Comparison of ENCODE assay signal across 1 cellular context in the genomic region with DNA sequence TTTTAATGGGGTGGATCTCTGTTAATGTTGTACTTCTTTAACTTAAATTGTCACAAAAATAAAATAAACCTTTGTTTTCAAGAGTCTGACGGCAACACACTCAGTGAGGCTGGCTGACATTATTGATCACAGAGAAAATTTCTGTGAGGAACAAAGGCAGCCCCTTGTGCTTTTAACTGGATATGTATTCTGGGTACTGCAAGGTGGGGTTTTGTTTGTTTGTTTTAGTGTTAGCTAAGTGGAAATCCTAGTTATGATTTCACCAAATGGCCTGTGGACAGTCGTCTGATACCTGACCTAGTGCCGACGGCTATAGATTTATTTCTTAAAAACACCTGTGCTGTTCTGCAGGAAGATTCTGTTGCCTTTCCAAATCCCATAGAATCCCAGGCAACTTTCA.
A peak's percentile ranks its signal among the peaks of the same experiment; 100 is the strongest.
TF ChIP-seq lines count a peak whose summit lies in the region.

No MANE protein-coding gene starts in this region.

TF ChIP-seq in HepG2, 621 proteins besides CTCF, POLR2A, EP300 and RAD21 (continued from another document and continues in another):
- no peak for TF ChIP-seq HOXA3 (CRISPR knock-in tag; IDR thresholded peaks at IDR 0.05)
- TF ChIP-seq SOX6 (IDR thresholded peaks at IDR 0.05) = no peak
- peak; percentile 89 for TF ChIP-seq SOX6 (CRISPR knock-in tag; IDR thresholded peaks at IDR 0.05)
- TF ChIP-seq, protein P1, sequence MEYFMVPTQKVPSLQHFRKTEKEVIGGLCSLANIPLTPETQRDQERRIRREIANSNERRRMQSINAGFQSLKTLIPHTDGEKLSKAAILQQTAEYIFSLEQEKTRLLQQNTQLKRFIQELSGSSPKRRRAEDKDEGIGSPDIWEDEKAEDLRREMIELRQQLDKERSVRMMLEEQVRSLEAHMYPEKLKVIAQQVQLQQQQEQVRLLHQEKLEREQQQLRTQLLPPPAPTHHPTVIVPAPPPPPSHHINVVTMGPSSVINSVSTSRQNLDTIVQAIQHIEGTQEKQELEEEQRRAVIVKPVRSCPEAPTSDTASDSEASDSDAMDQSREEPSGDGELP (IDR thresholded peaks at IDR 0.05; ENCODE audit: borderline replicate concordance, low read depth) = no peak
- TF ChIP-seq CREB1 (IDR thresholded peaks at IDR 0.05) = no peak
- peak; percentile 41; the same call in 1 of the 2 replicates for TF ChIP-seq CREB1 (CRISPR knock-in tag; IDR thresholded peaks at IDR 0.05)
- no peak for TF ChIP-seq ZFP41 (CRISPR knock-in tag; IDR thresholded peaks at IDR 0.05; ENCODE audit: borderline replicate concordance)
- TF ChIP-seq FOXA1 (IDR thresholded peaks at IDR 0.05) = no peak
- no peak for TF ChIP-seq FOXA1 (CRISPR knock-in tag; IDR thresholded peaks at IDR 0.05)
- TF ChIP-seq KLF15 (CRISPR knock-in tag; IDR thresholded peaks at IDR 0.05; ENCODE audit: borderline replicate concordance) = no peak
- no peak for TF ChIP-seq EZH2 (conservative IDR thresholded peaks at IDR 0.05; ENCODE audit: low read depth, low read length)
- no peak for TF ChIP-seq ZFYVE20 (CRISPR knock-in tag; IDR thresholded peaks at IDR 0.05; ENCODE audit: borderline replicate concordance, low read depth)
- no peak for TF ChIP-seq PAWR (CRISPR knock-in tag; IDR thresholded peaks at IDR 0.05; ENCODE audit: borderline replicate concordance)
- no peak for TF ChIP-seq ZNF597 (CRISPR knock-in tag; IDR thresholded peaks at IDR 0.05)
- TF ChIP-seq ZNF724P (CRISPR knock-in tag; IDR thresholded peaks at IDR 0.05; ENCODE audit: borderline replicate concordance) = no peak
- peak; percentile 63; the same call in 1 of the 2 replicates for TF ChIP-seq ZMYM4 (CRISPR knock-in tag; IDR thresholded peaks at IDR 0.05)
- TF ChIP-seq ZBTB43 (CRISPR knock-in tag; conservative IDR thresholded peaks at IDR 0.05) = no peak
- no peak for TF ChIP-seq YEATS4 (CRISPR knock-in tag; IDR thresholded peaks at IDR 0.05; ENCODE audit: borderline replicate concordance)
- TF ChIP-seq, protein P2, sequence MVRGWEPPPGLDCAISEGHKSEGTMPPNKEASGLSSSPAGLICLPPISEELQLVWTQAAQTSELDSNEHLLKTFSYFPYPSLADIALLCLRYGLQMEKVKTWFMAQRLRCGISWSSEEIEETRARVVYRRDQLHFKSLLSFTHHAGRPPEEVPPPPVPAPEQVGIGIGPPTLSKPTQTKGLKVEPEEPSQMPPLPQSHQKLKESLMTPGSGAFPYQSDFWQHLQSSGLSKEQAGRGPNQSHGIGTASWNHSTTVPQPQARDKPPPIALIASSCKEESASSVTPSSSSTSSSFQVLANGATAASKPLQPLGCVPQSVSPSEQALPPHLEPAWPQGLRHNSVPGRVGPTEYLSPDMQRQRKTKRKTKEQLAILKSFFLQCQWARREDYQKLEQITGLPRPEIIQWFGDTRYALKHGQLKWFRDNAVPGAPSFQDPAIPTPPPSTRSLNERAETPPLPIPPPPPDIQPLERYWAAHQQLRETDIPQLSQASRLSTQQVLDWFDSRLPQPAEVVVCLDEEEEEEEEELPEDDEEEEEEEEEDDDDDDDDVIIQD (CRISPR knock-in tag; IDR thresholded peaks at IDR 0.05; ENCODE audit: low read depth) = peak; percentile 66
- no peak for TF ChIP-seq ZBTB7B (CRISPR knock-in tag; IDR thresholded peaks at IDR 0.05)
- no peak for TF ChIP-seq PTBP1 (IDR thresholded peaks at IDR 0.05; ENCODE audit: low read depth, low read length, poor library complexity, severe bottlenecking)
- TF ChIP-seq, protein P3, sequence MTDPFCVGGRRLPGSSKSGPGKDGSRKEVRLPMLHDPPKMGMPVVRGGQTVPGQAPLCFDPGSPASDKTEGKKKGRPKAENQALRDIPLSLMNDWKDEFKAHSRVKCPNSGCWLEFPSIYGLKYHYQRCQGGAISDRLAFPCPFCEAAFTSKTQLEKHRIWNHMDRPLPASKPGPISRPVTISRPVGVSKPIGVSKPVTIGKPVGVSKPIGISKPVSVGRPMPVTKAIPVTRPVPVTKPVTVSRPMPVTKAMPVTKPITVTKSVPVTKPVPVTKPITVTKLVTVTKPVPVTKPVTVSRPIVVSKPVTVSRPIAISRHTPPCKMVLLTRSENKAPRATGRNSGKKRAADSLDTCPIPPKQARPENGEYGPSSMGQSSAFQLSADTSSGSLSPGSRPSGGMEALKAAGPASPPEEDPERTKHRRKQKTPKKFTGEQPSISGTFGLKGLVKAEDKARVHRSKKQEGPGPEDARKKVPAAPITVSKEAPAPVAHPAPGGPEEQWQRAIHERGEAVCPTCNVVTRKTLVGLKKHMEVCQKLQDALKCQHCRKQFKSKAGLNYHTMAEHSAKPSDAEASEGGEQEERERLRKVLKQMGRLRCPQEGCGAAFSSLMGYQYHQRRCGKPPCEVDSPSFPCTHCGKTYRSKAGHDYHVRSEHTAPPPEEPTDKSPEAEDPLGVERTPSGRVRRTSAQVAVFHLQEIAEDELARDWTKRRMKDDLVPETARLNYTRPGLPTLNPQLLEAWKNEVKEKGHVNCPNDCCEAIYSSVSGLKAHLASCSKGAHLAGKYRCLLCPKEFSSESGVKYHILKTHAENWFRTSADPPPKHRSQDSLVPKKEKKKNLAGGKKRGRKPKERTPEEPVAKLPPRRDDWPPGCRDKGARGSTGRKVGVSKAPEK (CRISPR knock-in tag; IDR thresholded peaks at IDR 0.05; ENCODE audit: borderline replicate concordance) = no peak
- no peak for TF ChIP-seq ZNF589 (CRISPR knock-in tag; conservative IDR thresholded peaks at IDR 0.05)
- no peak; the same call in 1 of the 2 replicates for TF ChIP-seq STAG1 (CRISPR knock-in tag; IDR thresholded peaks at IDR 0.05)
- no peak for TF ChIP-seq RBM39 (IDR thresholded peaks at IDR 0.05; ENCODE audit: low read depth, low read length, poor library complexity, severe bottlenecking)
- no peak for TF ChIP-seq ZFP36L1 (CRISPR knock-in tag; IDR thresholded peaks at IDR 0.05)
- TF ChIP-seq NFYC (CRISPR knock-in tag; IDR thresholded peaks at IDR 0.05) = no peak
- TF ChIP-seq, protein P4, sequence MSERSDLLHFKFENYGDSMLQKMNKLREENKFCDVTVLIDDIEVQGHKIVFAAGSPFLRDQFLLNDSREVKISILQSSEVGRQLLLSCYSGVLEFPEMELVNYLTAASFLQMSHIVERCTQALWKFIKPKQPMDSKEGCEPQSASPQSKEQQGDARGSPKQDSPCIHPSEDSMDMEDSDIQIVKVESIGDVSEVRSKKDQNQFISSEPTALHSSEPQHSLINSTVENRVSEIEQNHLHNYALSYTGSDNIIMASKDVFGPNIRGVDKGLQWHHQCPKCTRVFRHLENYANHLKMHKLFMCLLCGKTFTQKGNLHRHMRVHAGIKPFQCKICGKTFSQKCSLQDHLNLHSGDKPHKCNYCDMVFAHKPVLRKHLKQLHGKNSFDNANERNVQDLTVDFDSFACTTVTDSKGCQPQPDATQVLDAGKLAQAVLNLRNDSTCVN (CRISPR knock-in tag; IDR thresholded peaks at IDR 0.05; ENCODE audit: borderline replicate concordance) = no peak
- TF ChIP-seq SKI (IDR thresholded peaks at IDR 0.05; ENCODE audit: partially characterized antibody) = no peak
- no peak for TF ChIP-seq KDM6A (CRISPR knock-in tag; IDR thresholded peaks at IDR 0.05; ENCODE audit: low read depth)
- no peak for TF ChIP-seq EEA1 (CRISPR knock-in tag; IDR thresholded peaks at IDR 0.05; ENCODE audit: borderline replicate concordance)
- no peak for TF ChIP-seq CC2D1A (CRISPR knock-in tag; IDR thresholded peaks at IDR 0.05)
- TF ChIP-seq, protein P5, sequence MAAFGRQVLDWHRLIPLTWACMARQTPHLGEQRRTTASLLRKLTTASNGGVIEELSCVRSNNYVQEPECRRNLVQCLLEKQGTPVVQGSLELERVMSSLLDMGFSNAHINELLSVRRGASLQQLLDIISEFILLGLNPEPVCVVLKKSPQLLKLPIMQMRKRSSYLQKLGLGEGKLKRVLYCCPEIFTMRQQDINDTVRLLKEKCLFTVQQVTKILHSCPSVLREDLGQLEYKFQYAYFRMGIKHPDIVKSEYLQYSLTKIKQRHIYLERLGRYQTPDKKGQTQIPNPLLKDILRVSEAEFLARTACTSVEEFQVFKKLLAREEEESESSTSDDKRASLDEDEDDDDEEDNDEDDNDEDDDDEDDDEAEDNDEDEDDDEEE (CRISPR knock-in tag; IDR thresholded peaks at IDR 0.05) = no peak
- TF ChIP-seq ZNF33A (CRISPR knock-in tag; IDR thresholded peaks at IDR 0.05; ENCODE audit: borderline replicate concordance) = no peak
- TF ChIP-seq CHCHD3 (CRISPR knock-in tag; IDR thresholded peaks at IDR 0.05) = no peak
- TF ChIP-seq ZNF136 (CRISPR knock-in tag; IDR thresholded peaks at IDR 0.05; ENCODE audit: low read depth) = no peak
- peak; percentile 54; the same call in 1 of the 2 replicates for TF ChIP-seq ISL2 (CRISPR knock-in tag; IDR thresholded peaks at IDR 0.05)
- TF ChIP-seq CREM (IDR thresholded peaks at IDR 0.05) = peak; percentile 44
- no peak for TF ChIP-seq CREM (CRISPR knock-in tag; IDR thresholded peaks at IDR 0.05)
- no peak for TF ChIP-seq ZNF253 (CRISPR knock-in tag; IDR thresholded peaks at IDR 0.05; ENCODE audit: borderline replicate concordance)
- TF ChIP-seq ZNF776 (CRISPR knock-in tag; IDR thresholded peaks at IDR 0.05) = no peak
- no peak for TF ChIP-seq TARDBP (CRISPR knock-in tag; IDR thresholded peaks at IDR 0.05)
- no peak for TF ChIP-seq ZFP82 (CRISPR knock-in tag; IDR thresholded peaks at IDR 0.05; ENCODE audit: borderline replicate concordance)
- TF ChIP-seq ATF7 (IDR thresholded peaks at IDR 0.05) = no peak
- TF ChIP-seq ATF7 (CRISPR knock-in tag; IDR thresholded peaks at IDR 0.05) = no peak
- TF ChIP-seq ZNF878 (CRISPR knock-in tag; IDR thresholded peaks at IDR 0.05) = no peak
- TF ChIP-seq PITX1 (CRISPR knock-in tag; IDR thresholded peaks at IDR 0.05) = 0 out of 2 replicates have a peak, but pooled peaks have one; percentile 28
- TF ChIP-seq NFKB2 (CRISPR knock-in tag; IDR thresholded peaks at IDR 0.05; ENCODE audit: borderline replicate concordance) = no peak
- no peak for TF ChIP-seq KLF16 (CRISPR knock-in tag; IDR thresholded peaks at IDR 0.05)
- TF ChIP-seq, protein P6, sequence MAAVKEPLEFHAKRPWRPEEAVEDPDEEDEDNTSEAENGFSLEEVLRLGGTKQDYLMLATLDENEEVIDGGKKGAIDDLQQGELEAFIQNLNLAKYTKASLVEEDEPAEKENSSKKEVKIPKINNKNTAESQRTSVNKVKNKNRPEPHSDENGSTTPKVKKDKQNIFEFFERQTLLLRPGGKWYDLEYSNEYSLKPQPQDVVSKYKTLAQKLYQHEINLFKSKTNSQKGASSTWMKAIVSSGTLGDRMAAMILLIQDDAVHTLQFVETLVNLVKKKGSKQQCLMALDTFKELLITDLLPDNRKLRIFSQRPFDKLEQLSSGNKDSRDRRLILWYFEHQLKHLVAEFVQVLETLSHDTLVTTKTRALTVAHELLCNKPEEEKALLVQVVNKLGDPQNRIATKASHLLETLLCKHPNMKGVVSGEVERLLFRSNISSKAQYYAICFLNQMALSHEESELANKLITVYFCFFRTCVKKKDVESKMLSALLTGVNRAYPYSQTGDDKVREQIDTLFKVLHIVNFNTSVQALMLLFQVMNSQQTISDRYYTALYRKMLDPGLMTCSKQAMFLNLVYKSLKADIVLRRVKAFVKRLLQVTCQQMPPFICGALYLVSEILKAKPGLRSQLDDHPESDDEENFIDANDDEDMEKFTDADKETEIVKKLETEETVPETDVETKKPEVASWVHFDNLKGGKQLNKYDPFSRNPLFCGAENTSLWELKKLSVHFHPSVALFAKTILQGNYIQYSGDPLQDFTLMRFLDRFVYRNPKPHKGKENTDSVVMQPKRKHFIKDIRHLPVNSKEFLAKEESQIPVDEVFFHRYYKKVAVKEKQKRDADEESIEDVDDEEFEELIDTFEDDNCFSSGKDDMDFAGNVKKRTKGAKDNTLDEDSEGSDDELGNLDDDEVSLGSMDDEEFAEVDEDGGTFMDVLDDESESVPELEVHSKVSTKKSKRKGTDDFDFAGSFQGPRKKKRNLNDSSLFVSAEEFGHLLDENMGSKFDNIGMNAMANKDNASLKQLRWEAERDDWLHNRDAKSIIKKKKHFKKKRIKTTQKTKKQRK (IDR thresholded peaks at IDR 0.05; ENCODE audit: low read length) = no peak
- TF ChIP-seq NAIF1 (CRISPR knock-in tag; IDR thresholded peaks at IDR 0.05; ENCODE audit: borderline replicate concordance) = no peak
- TF ChIP-seq MAZ (IDR thresholded peaks at IDR 0.05; ENCODE audit: borderline replicate concordance, low read depth, low read length) = no peak
- TF ChIP-seq MAZ (CRISPR knock-in tag; IDR thresholded peaks at IDR 0.05; ENCODE audit: low read depth) = no peak
- no peak for TF ChIP-seq NFATC3 (CRISPR knock-in tag; IDR thresholded peaks at IDR 0.05)
- TF ChIP-seq MLLT10 (CRISPR knock-in tag; IDR thresholded peaks at IDR 0.05) = no peak
- TF ChIP-seq ZNF138 (CRISPR knock-in tag; IDR thresholded peaks at IDR 0.05; ENCODE audit: low read depth) = no peak
- TF ChIP-seq ZNF672 (CRISPR knock-in tag; IDR thresholded peaks at IDR 0.05) = no peak
- no peak for TF ChIP-seq ZKSCAN8 (CRISPR knock-in tag; IDR thresholded peaks at IDR 0.05; ENCODE audit: borderline replicate concordance)
- TF ChIP-seq KMT2B (CRISPR knock-in tag; IDR thresholded peaks at IDR 0.05) = no peak
- TF ChIP-seq NR2F6 (IDR thresholded peaks at IDR 0.05) = 0 out of 2 replicates have a peak, but pooled peaks have one; percentile 7
- no peak for TF ChIP-seq NR2F6 (CRISPR knock-in tag; IDR thresholded peaks at IDR 0.05)
- TF ChIP-seq POLR2G (IDR thresholded peaks at IDR 0.05; ENCODE audit: low read depth, low read length) = no peak
- no peak for TF ChIP-seq MIER3 (CRISPR knock-in tag; IDR thresholded peaks at IDR 0.05; ENCODE audit: borderline replicate concordance)
- no peak for TF ChIP-seq ZNF775 (CRISPR knock-in tag; IDR thresholded peaks at IDR 0.05; ENCODE audit: borderline replicate concordance)
- TF ChIP-seq ZNF777 (CRISPR knock-in tag; IDR thresholded peaks at IDR 0.05) = no peak
- TF ChIP-seq ZMYM3 (CRISPR knock-in tag; IDR thresholded peaks at IDR 0.05) = no peak; the same call in 1 of the 2 replicates
- no peak for TF ChIP-seq SRSF9 (IDR thresholded peaks at IDR 0.05; ENCODE audit: borderline replicate concordance, insufficient read depth, low read depth, low read length, poor library complexity, severe bottlenecking)
- TF ChIP-seq PAX8 (CRISPR knock-in tag; IDR thresholded peaks at IDR 0.05; ENCODE audit: borderline replicate concordance) = no peak
- TF ChIP-seq HOXD1 (CRISPR knock-in tag; IDR thresholded peaks at IDR 0.05) = no peak
